8 cellular contexts compared by ENCODE assay signal in genomic region chr17:3802461-3803307, GRCh38. TPM values are rescaled to one million over a fixed set of nuclear protein-coding genes. Genes with fewer than 3 reads are reported as not detected.
DNase-seq lines count a peak whose midpoint lies in the region; ATAC-seq, FAIRE-seq and TF ChIP-seq lines count a peak whose summit lies in the region.
"Had no signal": no experiment of that assay in that cellular context is flagged by ENCODE, and none has a peak within 500 bp of the region (broad histone marks: within the 10 kb centered on the region; RNA-seq: fewer than 3 reads in every experiment).

No MANE protein-coding gene starts in this region.

- no peaks in the 10 kb centered on the region for H3K27me3 ChIP-seq in brain microvascular endothelial cell (replicated peaks)
- H3K27me3 ChIP-seq in liver (ENCODE audit: control insufficient read depth in 4 of 4, insufficient read depth in 4 of 4, low read length in 3 of 4), result no peaks in the 10 kb centered on the region
- no peaks in the 10 kb centered on the region for H3K27me3 ChIP-seq in transverse colon

- TF ChIP-seq POLR2A in transverse colon (IDR thresholded peaks at IDR 0.05), result no peak

- 37% methylated on average over 19 of the region's 19 CpGs for WGBS in liver
- WGBS in transverse colon (ENCODE audit: low coverage in 1 of 2), 2 donors, result 71 to 100% methylated on average over 1 to 19 of the region's 19 CpGs

- H3K9me3 ChIP-seq in liver (ENCODE audit: control insufficient read depth in 4 of 4, low read length in 3 of 4), result no peaks in the 10 kb centered on the region
- no peaks in the 10 kb centered on the region for H3K9me3 ChIP-seq in transverse colon

- in situ Hi-C loops in brain microvascular endothelial cell (cut with HindIII; ENCODE audit: low pct_ligation_motif_present, low sequenced_read_pairs) (no loop called here), transverse colon (cut with MboI; ENCODE audit: low pct_ligation_motif_present in 1 of 4, low pct_unique_long_range_greater_than_20kb in 1 of 4, low sequenced_read_pairs in 3 of 4) (no loop called here)

- H3K4me1 ChIP-seq in liver (ENCODE audit: control insufficient read depth in 4 of 4, insufficient read depth in 4 of 4, low read length in 3 of 4), result peaks cover 24 to 66% (median 40%) of the 10 kb centered on the region in 4 donors
- H3K4me1 ChIP-seq in transverse colon, result peaks cover 0 to 4% (median 0%) of the 10 kb centered on the region in 4 donors

- no peak for ATAC-seq in HG03460 (IDR thresholded peaks at IDR 0.05; ENCODE audit: unreplicated experiment)

- FAIRE-seq in HTR-8/SVneo (lab: Jason Lieb, UNC), result peak; percentile 28

- H3K36me3 ChIP-seq in brain microvascular endothelial cell (replicated peaks) (no peaks in the 10 kb centered on the region), liver (ENCODE audit: control insufficient read depth in 4 of 4, insufficient read depth in 3 of 4, low read depth in 1 of 4, low read length in 3 of 4) (peaks cover 0 to 7% (median 0%) of the 10 kb centered on the region in 4 donors), transverse colon (peaks cover 0 to 6% (median 0%) of the 10 kb centered on the region in 4 donors)

- DNase-seq in HTR-8/SVneo (ENCODE audit: insufficient read length, low spot score) (peak; percentile 43), brain microvascular endothelial cell (peak; percentile 75), transverse colon (peak; percentile 45), GM20000 (ENCODE audit: low spot score) (no peak), RKO (ENCODE audit: low spot score) (no peak)
- DNase-seq: NCI-H69 had no signal

- TF ChIP-seq EP300 in transverse colon (IDR thresholded peaks at IDR 0.05; ENCODE audit: low read depth), result no peak

- TF ChIP-seq RAD21 in liver (IDR thresholded peaks at IDR 0.05), result peak in 1 of 2 donors; percentile 29

- peak overlapping the region; percentile 91 for H3K27ac ChIP-seq in brain microvascular endothelial cell
- peak overlapping the region; percentile 91 to 94 for H3K27ac ChIP-seq in liver (ENCODE audit: low read depth in 1 of 2, low read length in 2 of 2)
- H3K27ac ChIP-seq in transverse colon, result peak overlapping the region; percentile 52 to 80 (median 64)

- no peak overlapping the region for H3K4me3 ChIP-seq in brain microvascular endothelial cell (ENCODE audit: low read depth, low read length)
- no peak overlapping the region for H3K4me3 ChIP-seq in liver (ENCODE audit: low read depth in 1 of 3, low read length in 3 of 3)
- no peak overlapping the region for H3K4me3 ChIP-seq in transverse colon

- peak; percentile 5 for TF ChIP-seq CTCF in brain microvascular endothelial cell (IDR thresholded peaks at IDR 0.05; ENCODE audit: low read depth, low read length, missing control alignments)
- TF ChIP-seq CTCF in liver (IDR thresholded peaks at IDR 0.05; ENCODE audit: low read depth, low read length, missing input control), result no peak
- no peak for TF ChIP-seq CTCF in transverse colon (IDR thresholded peaks at IDR 0.05)
- no peak for TF ChIP-seq CTCF in GM20000 (IDR thresholded peaks at IDR 0.05; ENCODE audit: extremely low read depth, missing control alignments)

- peak overlapping the region in 1 of 2 donors; percentile 83 for H3K9ac ChIP-seq in liver (ENCODE audit: low read depth in 1 of 2, low read length in 2 of 2)

- intact Hi-C loops in transverse colon (cut with DNase I; ENCODE audit: low total_unique reads), result no loop called here

TF ChIP-seq in liver, 16 proteins besides CTCF, POLR2A, EP300 and RAD21:
- TF ChIP-seq JUND (IDR thresholded peaks at IDR 0.05), result peak; percentile 68 to 82
- TF ChIP-seq HNF4G (IDR thresholded peaks at IDR 0.05), result peak; percentile 68
- TF ChIP-seq TAF1 (conservative IDR thresholded peaks at IDR 0.05), result no peak
- peak; percentile 84 for TF ChIP-seq YY1 (IDR thresholded peaks at IDR 0.05)
- TF ChIP-seq HNF4A (conservative IDR thresholded peaks at IDR 0.05), result peak; percentile 89 to 91
- TF ChIP-seq GABPA (IDR thresholded peaks at IDR 0.05 in 1 of 2, conservative IDR thresholded peaks at IDR 0.05 in 1 of 2), result no peak
- peak; percentile 94 for TF ChIP-seq SP1 (IDR thresholded peaks at IDR 0.05)
- peak; percentile 72 for TF ChIP-seq FOXA1 (IDR thresholded peaks at IDR 0.05)
- TF ChIP-seq NR2F2 (IDR thresholded peaks at IDR 0.05), result peak; percentile 52
- TF ChIP-seq MAX (IDR thresholded peaks at IDR 0.05), result peak; percentile 83
- TF ChIP-seq EGR1 (IDR thresholded peaks at IDR 0.05; ENCODE audit: low read depth in 2 of 2), result no peak
- TF ChIP-seq ZBTB33 (IDR thresholded peaks at IDR 0.05), result peak; percentile 80
- peak; percentile 80 to 91 for TF ChIP-seq RXRA (IDR thresholded peaks at IDR 0.05)
- peak; percentile 77 for TF ChIP-seq ATF3 (IDR thresholded peaks at IDR 0.05)
- TF ChIP-seq REST (IDR thresholded peaks at IDR 0.05), result peak; percentile 74
- peak; percentile 73 for TF ChIP-seq FOXA2 (IDR thresholded peaks at IDR 0.05)

RNA-seq across cellular contexts. Expression of gene ITGAE, which starts 1.7 kb away (rescaled TPM):
- total RNA-seq in liver (10 to 100 TPM in 1 of 2 donors, 1 to 10 TPM in 1; 6.5 to 13.9 TPM), transverse colon (10 to 100 TPM in 2 of 4 donors, 1 to 10 TPM in 2; 2.8 to 23.1 (median 14.5) TPM)
- 10 to 100 TPM; 10.3 to 17.7 TPM for polyA plus RNA-seq in liver

RNA-seq across cellular contexts. Expression of gene NCBP3, which starts 43.4 kb away (rescaled TPM):
- total RNA-seq in liver, result 10 to 100 TPM; 11.8 to 17.1 TPM
- 1 to 10 TPM; 4.6 to 4.8 TPM for polyA plus RNA-seq in liver
- total RNA-seq in transverse colon, result 10 to 100 TPM; 28.9 to 55.6 (median 45.8) TPM

Comparison
In these comparisons a context has a peak if more than half of its experiments do, and no peak if none do; other contexts are left out.
1. DNase-seq: peak in HTR-8/SVneo (single experiment), brain microvascular endothelial cell (single experiment) and transverse colon (single experiment); none in GM20000 (single experiment) and RKO (single experiment).
2. Peak in every context shown above with its lines, with median percentiles within 50 percentile points of each other: H3K27ac ChIP-seq.